Comparison of ENCODE assay signal across 21 cellular contexts in genomic region chr7:98024075-98024474, GRCh38.
DNase-seq lines count a peak whose midpoint lies in the region; ATAC-seq lines count a peak whose summit lies in the region.
"Had no signal": no experiment of that assay in that cellular context is flagged by ENCODE, and none has a peak within 500 bp of the region (broad histone marks: within the 10 kb centered on the region; RNA-seq: fewer than 3 reads in every experiment).

No MANE protein-coding gene starts in this region.

- no peak overlapping the region for H3K4me3 Mint-ChIP-seq in stimulated activated naive CD8-positive, alpha-beta T cell treated with anti-CD3 and anti-CD28 coated beads, Interleukin-15, amount 100 ng/mL, for 72 hours
- H3K4me3 Mint-ChIP-seq: CD4-positive, alpha-beta memory T cell had no signal

- ATAC-seq in stimulated activated naive CD8-positive, alpha-beta T cell treated with anti-CD3 and anti-CD28 coated beads, Interleukin-15, Interleukin-2, amounts not matched to agents 100 U/mL and 50 U/mL, for 24 hours: peak; percentile 6
- ATAC-seq in stimulated activated naive CD8-positive, alpha-beta T cell treated with anti-CD3 and anti-CD28 coated beads, Interleukin-15, amount 100 ng/mL, for 72 hours: no peak
- ATAC-seq in GM19372 (IDR thresholded peaks at IDR 0.05; ENCODE audit: low read depth, unreplicated experiment): peak; percentile 52
- ATAC-seq: K562, PC-3, Right ventricle myocardium inferior had no signal

- peaks cover 10% of the 10 kb centered on the region for H3K27me3 Mint-ChIP-seq in stimulated activated naive CD8-positive, alpha-beta T cell treated with anti-CD3 and anti-CD28 coated beads, Interleukin-15, amount 100 ng/mL, for 72 hours

- H3K9me3 Mint-ChIP-seq in stimulated activated naive CD8-positive, alpha-beta T cell treated with anti-CD3 and anti-CD28 coated beads, Interleukin-15, amount 100 ng/mL, for 72 hours: no peaks in the 10 kb centered on the region

- H3K4me1 Mint-ChIP-seq in stimulated activated naive CD8-positive, alpha-beta T cell treated with anti-CD3 and anti-CD28 coated beads, Interleukin-15, amount 100 ng/mL, for 72 hours: peaks cover 7% of the 10 kb centered on the region

- no peak for DNase-seq in stimulated activated naive CD8-positive, alpha-beta T cell treated with anti-CD3 and anti-CD28 coated beads, Interleukin-15, Interleukin-2, amounts not matched to agents 100 U/mL and 50 U/mL, for 24 hours
- no peak for DNase-seq in stimulated activated naive CD8-positive, alpha-beta T cell treated with anti-CD3 and anti-CD28 coated beads, Interleukin-15, amount 100 ng/mL, for 72 hours
- peak; percentile 21 for DNase-seq in RPMI8226
- no peak for DNase-seq in NCI-H510A treated with DMSO at 0.1 percent for 48 hours (lab: John Stamatoyannopoulos, UW)
- DNase-seq in SW480 (ENCODE audit: low spot score): no peak
- no peak for DNase-seq in DMS53 treated with DMSO at 0.1 percent for 48 hours (lab: John Stamatoyannopoulos, UW; ENCODE audit: unreplicated experiment)
- DNase-seq: C1 segment of cervical spinal cord; CD4-positive, alpha-beta memory T cell; COR-L47; DND-41; Kasumi-1; NCI-H1092 treated with DMSO at 0.1 percent for 48 hours; NCI-H1436; NCI-H187; NCI-H2081 treated with DMSO at 0.1 percent for 48 hours; NK-92 treated with Interleukin-12 subunit alpha and Interleukin-12 subunit beta, amount 100 ng/mL, for 24 hours; PC-3; T-helper 1 cell had no signal

- H3K27ac Mint-ChIP-seq in stimulated activated naive CD8-positive, alpha-beta T cell treated with anti-CD3 and anti-CD28 coated beads, Interleukin-15, amount 100 ng/mL, for 72 hours: no peak overlapping the region
